20 cellular contexts compared by ENCODE assay signal in the genomic region with DNA sequence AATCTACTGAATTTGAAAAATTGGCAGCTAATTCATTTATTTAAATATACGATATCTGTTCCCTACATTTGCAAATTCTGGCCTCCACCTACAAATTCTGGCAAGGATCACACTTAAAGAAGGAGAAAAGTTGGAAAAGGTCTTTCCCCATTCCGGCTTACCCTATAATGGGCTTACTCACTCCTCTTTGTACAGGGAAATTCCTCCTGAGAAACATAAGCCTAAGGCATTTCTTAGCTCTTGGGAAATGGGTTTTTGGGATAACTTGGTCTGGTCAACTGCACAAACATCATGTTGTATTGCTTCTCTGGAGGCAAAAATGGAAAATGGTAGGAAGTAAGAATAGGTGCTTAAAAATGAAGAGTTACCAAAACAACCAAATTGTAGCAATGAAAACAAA. TPM values are rescaled to one million over a fixed set of nuclear protein-coding genes. Genes with fewer than 3 reads are reported as not detected.
DNase-seq lines count a peak whose midpoint lies in the region; ATAC-seq and TF ChIP-seq lines count a peak whose summit lies in the region.
"Had no signal": no experiment of that assay in that cellular context is flagged by ENCODE, and none has a peak within 500 bp of the region (broad histone marks: within the 10 kb centered on the region; RNA-seq: fewer than 3 reads in every experiment).

No MANE protein-coding gene starts in this region.

- no TSS peak for BruUV-seq in MCF 10A (replicated peaks; lab: Mats Ljungman, UMichigan)
- BruUV-seq in mammary epithelial cell (replicated peaks; lab: Mats Ljungman, UMichigan) = no TSS peak

- CTCF ChIA-PET in MCF 10A (lab: Yijun Ruan, JAX) (interaction anchor here (0.6 to 3.1 kb wide), 5 partner anchors 8 to 1165 kb away, joined by 3 to 14 read pairs (median 3); a partner anchor contains a TSS), mammary epithelial cell (lab: Charles Lee; ENCODE audit: low non-redundant PET) (no interaction called here), SK-N-SH (lab: Yijun Ruan, JAX) (interaction anchor here (0.8 to 1.8 kb wide), 4 partner anchors 9 to 24 kb away, joined by 3 to 6 read pairs (median 4); no protein-coding TSS in a partner anchor)

- TF ChIP-seq EP300 in SK-N-SH (IDR thresholded peaks at IDR 0.05; ENCODE audit: borderline replicate concordance in 1 of 2, low read depth in 1 of 2, low read length in 1 of 2) = no peak

- H3F3A ChIP-seq in SK-N-SH (replicated peaks; ENCODE audit: insufficient read depth) = no peaks in the 10 kb centered on the region

- no peaks in the 10 kb centered on the region for H3K27me3 Mint-ChIP-seq in MCF 10A (ENCODE audit: insufficient read depth, unreplicated experiment)
- peaks cover 4% of the 10 kb centered on the region for H3K27me3 Mint-ChIP-seq in nephron progenitor cell (ENCODE audit: low read depth, poor library complexity)
- H3K27me3 Mint-ChIP-seq in natural killer cell treated with Interleukin-12 subunit alpha and Interleukin-12 subunit beta and Interleukin-15 and Interleukin-18, amount 100 ng/mL, for 72 hours = peaks cover 15 to 34% of the 10 kb centered on the region in 2 donors

- TF ChIP-seq CTCF in MCF 10A (IDR thresholded peaks at IDR 0.05; ENCODE audit: unreplicated experiment) = no peak
- no peak for TF ChIP-seq CTCF in mammary epithelial cell (conservative IDR thresholded peaks at IDR 0.05 in 1 of 2, IDR thresholded peaks at IDR 0.05 in 1 of 2; ENCODE audit: extremely low read depth in 1 of 2, insufficient read depth in 1 of 2, low read depth in 1 of 2, low read length in 2 of 2)
- no peak for TF ChIP-seq CTCF in nephron progenitor cell (IDR thresholded peaks at IDR 0.05)
- TF ChIP-seq CTCF in SK-N-SH (IDR thresholded peaks at IDR 0.05) = no peak
- TF ChIP-seq CTCF in colonic mucosa (IDR thresholded peaks at IDR 0.05) = no peak

- dilution Hi-C loops in mammary epithelial cell (cut with HindIII; ENCODE audit: low sequenced_read_pairs) = no loop called here

- TF ChIP-seq RAD21 in SK-N-SH (IDR thresholded peaks at IDR 0.05; ENCODE audit: low read length) = no peak

- H3K9me3 ChIP-seq in mammary epithelial cell (replicated peaks; ENCODE audit: insufficient read depth, low read length) (no peaks in the 10 kb centered on the region), SK-N-SH (no peaks in the 10 kb centered on the region), colonic mucosa (no peaks in the 10 kb centered on the region)
- H3K9me3 ChIP-seq: BLaER1 had no signal

- peaks cover 3% of the 10 kb centered on the region for H3K4me1 ChIP-seq in mammary epithelial cell (ENCODE audit: insufficient read depth, low read length)
- H3K4me1 ChIP-seq in SK-N-SH (ENCODE audit: control insufficient read depth in 1 of 2, insufficient read depth in 2 of 2, low read depth in 1 of 2, low read length in 1 of 2) = peaks cover 0 to 2% of the 10 kb centered on the region in 2 experiments; a peak in 1 of 4 replicates
- no peaks in the 10 kb centered on the region for H3K4me1 ChIP-seq in colonic mucosa
- H3K4me1 ChIP-seq: BLaER1 had no signal

- peaks cover 5% of the 10 kb centered on the region for H3K9me3 Mint-ChIP-seq in MCF 10A (ENCODE audit: unreplicated experiment)
- H3K9me3 Mint-ChIP-seq in nephron progenitor cell = no peaks in the 10 kb centered on the region
- H3K9me3 Mint-ChIP-seq in natural killer cell treated with Interleukin-12 subunit alpha and Interleukin-12 subunit beta and Interleukin-15 and Interleukin-18, amount 100 ng/mL, for 72 hours = no peaks in the 10 kb centered on the region
- H3K9me3 Mint-ChIP-seq: GM23338, HFFc6 had no signal

- H3K9me2 ChIP-seq in SK-N-SH = no peaks in the 10 kb centered on the region

- no peak overlapping the region for H3K4me3 Mint-ChIP-seq in MCF 10A (ENCODE audit: unreplicated experiment)
- H3K4me3 Mint-ChIP-seq in nephron progenitor cell = no peak overlapping the region
- no peak overlapping the region for H3K4me3 Mint-ChIP-seq in natural killer cell treated with Interleukin-12 subunit alpha and Interleukin-12 subunit beta and Interleukin-15 and Interleukin-18, amount 100 ng/mL, for 72 hours
- H3K4me3 Mint-ChIP-seq: CD14-positive monocyte; CD4-positive, alpha-beta memory T cell; GM23338; HFFc6 had no signal

- H3K9ac ChIP-seq in mammary epithelial cell (ENCODE audit: insufficient read depth, low read length) (no peak overlapping the region), SK-N-SH (no peak overlapping the region), colonic mucosa (ENCODE audit: low read depth in 2 of 2, low read length in 2 of 2) (no peak overlapping the region)
- H3K9ac ChIP-seq: BLaER1 had no signal

- DNase-seq in MCF 10A (ENCODE audit: unreplicated experiment) = peak; percentile 43
- DNase-seq in mammary epithelial cell = no peak
- DNase-seq in fibroblast of gingiva (ENCODE audit: low read depth) = peak; percentile 17
- DNase-seq in nephron progenitor cell = no peak
- no peak for DNase-seq in SK-N-SH
- no peak for DNase-seq in natural killer cell treated with Interleukin-12 subunit alpha and Interleukin-12 subunit beta and Interleukin-15 and Interleukin-18, amount 100 ng/mL, for 72 hours (ENCODE audit: low spot score)
- no peak for DNase-seq in colonic mucosa
- DNase-seq: 8988T; CD4-positive, alpha-beta memory T cell; DMS153; DMS79; GDM1; H7; HFFc6; IMR-90 had no signal

- H3K36me3 ChIP-seq in mammary epithelial cell (ENCODE audit: insufficient read depth, low read length) = no peaks in the 10 kb centered on the region
- H3K36me3 ChIP-seq in SK-N-SH (replicated peaks in 1 of 2; ENCODE audit: control insufficient read depth in 1 of 2, insufficient read depth in 2 of 2, low read length in 1 of 2) = no peaks in the 10 kb centered on the region
- H3K36me3 ChIP-seq in colonic mucosa = no peaks in the 10 kb centered on the region
- H3K36me3 ChIP-seq: BLaER1 had no signal

- 90% methylated on average over 2 of the region's 2 CpGs for WGBS in mammary epithelial cell (ENCODE audit: low coverage, missing lambda C conversion rate)
- 82% methylated on average over 2 of the region's 2 CpGs for WGBS in SK-N-SH (ENCODE audit: low lambda C conversion rate)

- POLR2A ChIA-PET in MCF 10A (lab: Yijun Ruan, JAX) (interaction anchor here (1.0 to 1.4 kb wide), 4 partner anchors 11 to 116 kb away, joined by 3 to 6 read pairs (median 4); no protein-coding TSS in a partner anchor), SK-N-SH (lab: Yijun Ruan, JAX) (interaction anchor here (0.6 kb wide), 1 partner anchor 13 kb away, joined by 5 read pairs; no protein-coding TSS in a partner anchor)

- intact Hi-C loops in MCF 10A (cut with micrococcal nuclease) = no loop called here
- intact Hi-C loops in mammary epithelial cell (cut with micrococcal nuclease) = no loop called here
- intact Hi-C loops in colonic mucosa (cut with DNase I) = no loop called here

- ATAC-seq in natural killer cell treated with Interleukin-12 subunit alpha and Interleukin-12 subunit beta and Interleukin-15 and Interleukin-18, amount 100 ng/mL, for 72 hours = no peak
- ATAC-seq in HG02981 (IDR thresholded peaks at IDR 0.05; ENCODE audit: unreplicated experiment) = no peak
- ATAC-seq: GM23338, HCT116 had no signal

- H3K27ac Mint-ChIP-seq in MCF 10A (ENCODE audit: low read depth, unreplicated experiment) (no peak overlapping the region), nephron progenitor cell (peak overlapping the region; percentile 34)
- H3K27ac Mint-ChIP-seq in natural killer cell treated with Interleukin-12 subunit alpha and Interleukin-12 subunit beta and Interleukin-15 and Interleukin-18, amount 100 ng/mL, for 72 hours = no peak overlapping the region
- H3K27ac Mint-ChIP-seq: CD14-positive monocyte, GM23338, HFFc6 had no signal

- H2AFZ ChIP-seq in mammary epithelial cell (ENCODE audit: low read depth, low read length) = no peak overlapping the region
- no peak overlapping the region for H2AFZ ChIP-seq in SK-N-SH (ENCODE audit: low read depth)

- H3K27me3 ChIP-seq in mammary epithelial cell (ENCODE audit: insufficient read depth, low read length) (no peaks in the 10 kb centered on the region), SK-N-SH (ENCODE audit: insufficient read depth) (no peaks in the 10 kb centered on the region), colonic mucosa (no peaks in the 10 kb centered on the region)
- H3K27me3 ChIP-seq: BLaER1 had no signal

- H3K4me2 ChIP-seq in mammary epithelial cell (ENCODE audit: insufficient read depth, low read depth, low read length) (no peak overlapping the region), SK-N-SH (no peak overlapping the region)
- H3K4me2 ChIP-seq: BLaER1, GM23338 had no signal

- H3K79me2 ChIP-seq in mammary epithelial cell (ENCODE audit: insufficient read depth, low read length) = no peaks in the 10 kb centered on the region
- no peaks in the 10 kb centered on the region for H3K79me2 ChIP-seq in SK-N-SH (ENCODE audit: insufficient read depth)

- H3K27ac ChIP-seq in mammary epithelial cell (ENCODE audit: insufficient read depth, low read depth, low read length) (no peak overlapping the region), SK-N-SH (ENCODE audit: low read depth in 2 of 2, low read length in 1 of 2) (no peak overlapping the region), colonic mucosa (no peak overlapping the region)
- H3K27ac ChIP-seq: BLaER1 had no signal

- in situ Hi-C loops in mammary epithelial cell (cut with MboI; ENCODE audit: low sequenced_read_pairs in 2 of 2) = no loop called here

- peaks cover 28% of the 10 kb centered on the region for H3K4me1 Mint-ChIP-seq in MCF 10A (ENCODE audit: insufficient read depth, unreplicated experiment)
- H3K4me1 Mint-ChIP-seq in nephron progenitor cell = peaks cover 4% of the 10 kb centered on the region
- H3K4me1 Mint-ChIP-seq in natural killer cell treated with Interleukin-12 subunit alpha and Interleukin-12 subunit beta and Interleukin-15 and Interleukin-18, amount 100 ng/mL, for 72 hours (ENCODE audit: low read depth in 2 of 2) = peaks cover 4 to 5% of the 10 kb centered on the region in 2 donors

- no peaks in the 10 kb centered on the region for H4K20me1 ChIP-seq in mammary epithelial cell (ENCODE audit: insufficient read depth, low read length)
- no peaks in the 10 kb centered on the region for H4K20me1 ChIP-seq in SK-N-SH (ENCODE audit: insufficient read depth)
- H4K20me1 ChIP-seq: BLaER1 had no signal

- H3K36me3 Mint-ChIP-seq in MCF 10A (ENCODE audit: insufficient read depth, unreplicated experiment) (no peaks in the 10 kb centered on the region), nephron progenitor cell (ENCODE audit: low read depth) (no peaks in the 10 kb centered on the region)
- no peaks in the 10 kb centered on the region for H3K36me3 Mint-ChIP-seq in natural killer cell treated with Interleukin-12 subunit alpha and Interleukin-12 subunit beta and Interleukin-15 and Interleukin-18, amount 100 ng/mL, for 72 hours
- H3K36me3 Mint-ChIP-seq: CD4-positive, alpha-beta memory T cell had no signal

- H3K4me3 ChIP-seq in mammary epithelial cell (replicated peaks in 1 of 3; ENCODE audit: insufficient read depth in 1 of 3, low read depth in 2 of 3, low read length in 3 of 3) = no peak overlapping the region
- no peak overlapping the region for H3K4me3 ChIP-seq in SK-N-SH (ENCODE audit: low read depth in 2 of 2, low read length in 1 of 2)
- no peak overlapping the region for H3K4me3 ChIP-seq in colonic mucosa
- H3K4me3 ChIP-seq: BLaER1, GM23338 had no signal

RNA-seq across cellular contexts. Expression of a gene that starts 25.5 kb away (rescaled TPM):
- total RNA-seq in MCF 10A (2022) (15.6 and 15.8 TPM in 2 replicates), mammary epithelial cell (10 to 100 TPM; 57.0 to 80.1 TPM), colonic mucosa (10 to 100 TPM; 30.3 to 58.4 TPM)
- polyA plus RNA-seq in mammary epithelial cell (25.3 TPM), SK-N-SH (2012; rRNA removed) (0.93 and 1.0 TPM in 2 replicates)
- 52.3 TPM for polyA minus RNA-seq in mammary epithelial cell
- 1.7 TPM in 2 replicates for polyA plus RNA-seq in SK-N-SH (2012; cell fraction: cytosol; rRNA removed)
- 0.40 and 0.61 TPM in 2 replicates for polyA plus RNA-seq in SK-N-SH (2012; cell fraction: nucleus; rRNA removed)
- total RNA-seq in natural killer cell treated with Interleukin-12 subunit alpha and Interleukin-12 subunit beta and Interleukin-15 and Interleukin-18, amount 100 ng/mL, for 72 hours = under 1 TPM; 0.39 to 0.76 TPM

Comparison
In these comparisons a context has a peak if more than half of its experiments do, and no peak if none do; other contexts are left out.
1. DNase-seq: peak in MCF 10A (single experiment) and fibroblast of gingiva (single experiment); none in mammary epithelial cell (single experiment), nephron progenitor cell (single experiment), SK-N-SH (single experiment), natural killer cell treated with Interleukin-12 subunit alpha and Interleukin-12 subunit beta and Interleukin-15 and Interleukin-18, amount 100 ng/mL, for 72 hours (single experiment) and colonic mucosa (single experiment).